Comparison of ENCODE assay signal across 8 cellular contexts in the genomic region with DNA sequence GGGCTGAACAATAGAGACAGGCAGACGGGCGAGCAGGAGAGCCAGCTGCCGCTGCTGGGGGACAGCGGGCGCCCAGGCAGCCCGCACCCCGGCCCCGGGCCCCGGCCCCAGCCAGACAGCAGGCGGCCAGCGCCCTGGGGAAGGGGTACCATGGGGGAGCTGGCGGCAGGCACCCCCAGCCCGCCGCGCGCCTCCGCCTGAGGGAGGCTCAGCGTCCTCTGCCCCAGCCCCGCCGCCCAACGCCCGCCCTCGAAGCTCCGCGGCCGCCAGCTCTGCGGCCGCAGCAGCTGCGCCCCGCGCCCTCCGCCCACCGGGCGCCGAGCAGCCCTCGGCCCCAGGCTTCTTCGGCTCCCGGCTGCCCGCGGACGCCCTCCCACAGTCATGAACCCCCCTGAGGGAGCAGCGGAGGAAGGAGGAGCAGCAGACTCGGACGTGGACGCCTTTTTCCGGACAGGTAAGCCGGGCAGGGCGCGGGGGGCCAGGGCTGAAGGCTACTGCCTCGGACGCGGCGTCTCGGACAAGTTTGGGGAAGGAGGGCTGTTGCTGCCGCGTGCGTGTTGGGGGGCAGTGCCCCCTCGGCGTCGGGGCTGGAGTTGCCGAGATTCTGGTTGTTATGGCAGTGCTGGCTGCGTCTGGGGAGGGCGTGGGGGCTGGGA. TPM values are rescaled to one million over a fixed set of nuclear protein-coding genes. Genes with fewer than 3 reads are reported as not detected.
DNase-seq lines count a peak whose midpoint lies in the region; ATAC-seq, FAIRE-seq and TF ChIP-seq lines count a peak whose summit lies in the region.

KALRN (plus strand) TSS at position 10 of the 656 bp plus-strand sequence.

- H3K27me3 ChIP-seq in AG04450 (ENCODE audit: control insufficient read depth, insufficient read depth, low read length) (peaks cover 39% of the 10 kb centered on the region), KMS-11 (ENCODE audit: insufficient read depth, low read depth) (peaks cover 9% of the 10 kb centered on the region; the same call in 1 of the 2 replicates), HepG2 (ENCODE audit: control insufficient read depth in 1 of 2, insufficient read depth in 2 of 2, low read length in 2 of 2) (peaks cover 0 to 48% of the 10 kb centered on the region in 2 experiments)

- no peak for FAIRE-seq in HepG2 (lab: Jason Lieb, UNC)

- 5% methylated on average over 17 of the region's 63 CpGs for WGBS in HepG2 (ENCODE audit: low lambda C conversion rate)

- H2AFZ ChIP-seq in KMS-11 (ENCODE audit: low read depth) (peak within 1 kb of the TSS; percentile 90), HepG2 (ENCODE audit: low read length) (no peak within 1 kb of the TSS)

- CTCF ChIA-PET in AG04450 (lab: Charles Lee) = interaction anchor here (0.5 to 3.3 kb wide), 49 partner anchors 8 to 1526 kb away, joined by 3 to 17 read pairs (median 4); no protein-coding TSS in a partner anchor
- CTCF ChIA-PET in HepG2 (lab: Yijun Ruan, JAX; ENCODE audit: low intra/inter-chr PET ratio, low total read pairs) = no interaction called here

- no peak for TF ChIP-seq CTCF in AG04450 (IDR thresholded peaks at IDR 0.05; ENCODE audit: low read depth, low read length)
- TF ChIP-seq CTCF in KMS-11 (conservative IDR thresholded peaks at IDR 0.05; ENCODE audit: low read depth, low read length) = no peak
- no peak for TF ChIP-seq CTCF in choroid plexus epithelial cell (conservative IDR thresholded peaks at IDR 0.05; ENCODE audit: low read depth, low read length)
- no peak for TF ChIP-seq CTCF in HepG2 (CRISPR knock-in tag; IDR thresholded peaks at IDR 0.05)
- no peak for TF ChIP-seq CTCF in subcutaneous adipose tissue (IDR thresholded peaks at IDR 0.05; ENCODE audit: low read depth)

- H3K4me2 ChIP-seq in KMS-11 (peak within 1 kb of the TSS; percentile 75), HepG2 (ENCODE audit: low read depth, low read length) (peak within 1 kb of the TSS; percentile 77)

- ATAC-seq in GM19372 (IDR thresholded peaks at IDR 0.05; ENCODE audit: low read depth, unreplicated experiment) = peak; percentile 36
- peak; percentile 58 for ATAC-seq in HepG2

- H4K20me1 ChIP-seq in KMS-11 (ENCODE audit: insufficient read depth) (no peaks in the 10 kb centered on the region), HepG2 (ENCODE audit: insufficient read depth, low read length) (no peaks in the 10 kb centered on the region)

- in situ Hi-C loops in HepG2 (cut with HindIII; ENCODE audit: extremely low pct_ligation_motif_present, low pct_unique_long_range_greater_than_20kb) = no loop called here

- no peaks in the 10 kb centered on the region for H3K79me2 ChIP-seq in KMS-11 (ENCODE audit: insufficient read depth, low read depth)
- no peaks in the 10 kb centered on the region for H3K79me2 ChIP-seq in HepG2 (ENCODE audit: insufficient read depth, low read length)

- H3K9ac ChIP-seq in KMS-11 (peak within 1 kb of the TSS; percentile 65), HepG2 (ENCODE audit: insufficient read depth, low read depth, low read length) (peak within 1 kb of the TSS; percentile 48; the same call in 1 of the 2 replicates)

- no peak for TF ChIP-seq RAD21 in HepG2 (CRISPR knock-in tag; IDR thresholded peaks at IDR 0.05)

- no peaks in the 10 kb centered on the region for H3K4me1 ChIP-seq in KMS-11 (ENCODE audit: low read depth, poor library complexity, severe bottlenecking)
- peaks cover 6% of the 10 kb centered on the region for H3K4me1 ChIP-seq in HepG2 (ENCODE audit: insufficient read depth, low read length)

- POLR2A ChIA-PET in AG04450 (lab: Yijun Ruan, JAX) = interaction anchor here (0.6 to 1.4 kb wide), 3 partner anchors 9 to 290 kb away, joined by 3 read pairs; no protein-coding TSS in a partner anchor
- POLR2A ChIA-PET in HepG2 (lab: Yijun Ruan, JAX) = no interaction called here

- intact Hi-C loops in HepG2 (cut with micrococcal nuclease; ENCODE audit: unreplicated experiment) = loop anchor here (5.0 kb wide), 1 partner anchor 44 kb away; no protein-coding TSS in a partner anchor

- no peak within 1 kb of the TSS for H3K27ac ChIP-seq in AG04450 (ENCODE audit: low read depth, low read length)
- no peak within 1 kb of the TSS for H3K27ac ChIP-seq in KMS-11
- no peak within 1 kb of the TSS for H3K27ac ChIP-seq in HepG2 (ENCODE audit: extremely low read length, insufficient read depth, low read length)

- peak within 1 kb of the TSS; percentile 71 for H3K4me3 ChIP-seq in AG04450 (ENCODE audit: low read depth, low read length)
- H3K4me3 ChIP-seq in KMS-11 (IDR thresholded peaks at IDR 0.05; ENCODE audit: insufficient read depth, low read depth, low read length) = peak within 1 kb of the TSS; percentile 43
- H3K4me3 ChIP-seq in choroid plexus epithelial cell (ENCODE audit: low read depth, low read length) = peak within 1 kb of the TSS; percentile 58
- peak within 1 kb of the TSS; percentile 60 to 76 (median 70) for H3K4me3 ChIP-seq in HepG2 (replicated peaks in 1 of 3; ENCODE audit: insufficient read depth in 1 of 3, low read depth in 2 of 3, low read length in 3 of 3)

- TF ChIP-seq EP300 in HepG2 (IDR thresholded peaks at IDR 0.05; ENCODE audit: low read depth in 2 of 2, low read length in 2 of 2) = no peak
- TF ChIP-seq EP300 in HepG2 (CRISPR knock-in tag; IDR thresholded peaks at IDR 0.05; ENCODE audit: borderline replicate concordance) = no peak

- DNase-seq in AG04450 (ENCODE audit: low read depth, low spot score) (no peak), choroid plexus epithelial cell (ENCODE audit: low read depth) (no peak), HepG2 (ENCODE audit: low spot score) (no peak), NCI-H1417 treated with DMSO at 0.1 percent for 48 hours (lab: John Stamatoyannopoulos, UW) (no peak), AG08395 (ENCODE audit: low spot score) (no peak)

- no TSS peak for BruUV-seq in HepG2 (replicated peaks; lab: Mats Ljungman, UMichigan)

- H3K9me3 ChIP-seq in AG04450 (ENCODE audit: control insufficient read depth, insufficient read depth, low read length) (no peaks in the 10 kb centered on the region; the same call in none of the 2 replicates), HepG2 (ENCODE audit: low read length) (no peaks in the 10 kb centered on the region)

- H3K36me3 ChIP-seq in KMS-11 (ENCODE audit: insufficient read depth) = no peaks in the 10 kb centered on the region
- no peaks in the 10 kb centered on the region for H3K36me3 ChIP-seq in HepG2 (replicated peaks in 1 of 2; ENCODE audit: control insufficient read depth in 1 of 2, insufficient read depth in 2 of 2, low read length in 2 of 2)

- no peak for TF ChIP-seq POLR2A in HepG2 (IDR thresholded peaks at IDR 0.05; ENCODE audit: insufficient read depth in 1 of 2, low read depth in 2 of 2, low read length in 2 of 2)

TF ChIP-seq in HepG2, 621 proteins besides CTCF, POLR2A, EP300 and RAD21:
- TF ChIP-seq ZNF777 (CRISPR knock-in tag; IDR thresholded peaks at IDR 0.05) (peak; percentile 76), ZIK1 (CRISPR knock-in tag; IDR thresholded peaks at IDR 0.05; ENCODE audit: borderline replicate concordance, low read depth) (no peak), ATF7-NPFF (CRISPR knock-in tag; IDR thresholded peaks at IDR 0.05; ENCODE audit: low read depth) (0 out of 2 replicates have a peak, but pooled peaks have one; percentile 16), EZH2 (conservative IDR thresholded peaks at IDR 0.05; ENCODE audit: low read depth, low read length) (0 out of 2 replicates have a peak, but pooled peaks have one; percentile 52), SOX6 (IDR thresholded peaks at IDR 0.05) (no peak), SOX6 (CRISPR knock-in tag; IDR thresholded peaks at IDR 0.05) (no peak), ZNF513 (CRISPR knock-in tag; conservative IDR thresholded peaks at IDR 0.05) (no peak), ZNF891 (CRISPR knock-in tag; IDR thresholded peaks at IDR 0.05) (0 out of 2 replicates have a peak, but pooled peaks have one; percentile 34)

RNA-seq across cellular contexts. Expression of gene KALRN, which starts in this region (rescaled TPM):
- 6.7 and 8.8 TPM in 2 replicates for polyA plus RNA-seq in AG04450 (2011; rRNA removed)
- 35.6 and 51.2 TPM in 2 replicates for polyA minus RNA-seq in AG04450 (2011; rRNA and poly(A)+ RNA removed)
- total RNA-seq in HepG2 (2016; rRNA removed; fragmentation: Illumina TruSeq; extraction: Trizol) = 14.1 and 16.2 TPM in 2 replicates
- total RNA-seq in HepG2 (2016; cell fraction: cytosol; rRNA removed; fragmentation: Illumina TruSeq; extraction: Trizol; ENCODE audit: low read depth) = 2.9 and 3.6 TPM in 2 replicates
- total RNA-seq in HepG2 (2016; cell fraction: insoluble cytoplasmic fraction; rRNA removed; fragmentation: Illumina TruSeq; extraction: Trizol) = 10.9 and 14.2 TPM in 2 replicates
- total RNA-seq in HepG2 (2016; cell fraction: membrane; rRNA removed; fragmentation: Illumina TruSeq; extraction: Trizol) = 8.8 and 11.1 TPM in 2 replicates
- 15.6 and 17.5 TPM in 2 replicates for total RNA-seq in HepG2 (2016; cell fraction: nucleus; rRNA removed; fragmentation: Illumina TruSeq; extraction: Trizol)
- 21.4 and 31.8 TPM in 2 replicates for polyA plus RNA-seq in HepG2 (2011; rRNA removed)
- polyA plus RNA-seq in HepG2 (2011; cell fraction: cytosol; rRNA removed) = 18.1 and 18.6 TPM in 2 replicates
- polyA plus RNA-seq in HepG2 (2011; cell fraction: nucleus; rRNA removed) = 27.4 and 33.1 TPM in 2 replicates
- 26.5 and 28.0 TPM in 2 replicates for polyA plus RNA-seq in HepG2 (2012)
- polyA plus RNA-seq in HepG2 (2016; cell fraction: cytosol; fragmentation: Illumina TruSeq; extraction: Trizol; ENCODE audit: low read depth) = 2.1 TPM in 2 replicates
- polyA plus RNA-seq in HepG2 (2016; cell fraction: insoluble cytoplasmic fraction; fragmentation: Illumina TruSeq; extraction: Trizol; ENCODE audit: low read depth) = 12.1 and 13.3 TPM in 2 replicates
- polyA plus RNA-seq in HepG2 (2016; cell fraction: membrane; fragmentation: Illumina TruSeq; extraction: Trizol; ENCODE audit: low read depth) = 4.2 and 5.1 TPM in 2 replicates
- 9.6 and 10.2 TPM in 2 replicates for polyA plus RNA-seq in HepG2 (2016; cell fraction: nucleus; fragmentation: Illumina TruSeq; extraction: Trizol; ENCODE audit: insufficient read depth, low read depth)
- polyA minus RNA-seq in HepG2 (2011; rRNA and poly(A)+ RNA removed; ENCODE audit: low replicate concordance) = 0.19 and 25.8 TPM in 2 replicates
- polyA minus RNA-seq in HepG2 (2011; cell fraction: cytosol; rRNA and poly(A)+ RNA removed) = 7.8 and 12.8 TPM in 2 replicates
- 50.6 and 73.4 TPM in 2 replicates for polyA minus RNA-seq in HepG2 (2011; cell fraction: nucleus; rRNA and poly(A)+ RNA removed)
- 100 to 1,000 TPM in 1 of 4 donors, 10 to 100 TPM in 3; 35.2 to 158 (median 48.4) TPM for total RNA-seq in subcutaneous adipose tissue
